Comparison of ENCODE assay signal across 1 cellular context in genomic region chr10:103470755-103471653, GRCh38.
TF ChIP-seq lines count a peak whose summit lies in the region.

No MANE protein-coding gene starts in this region.

TF ChIP-seq in IMR-90, 13 proteins besides CTCF, POLR2A, EP300 and RAD21 (continued from another document):
- no peak for TF ChIP-seq FOS (IDR thresholded peaks at IDR 0.05; ENCODE audit: low read depth, low read length)
- no peak for TF ChIP-seq BHLHE40 (IDR thresholded peaks at IDR 0.05; ENCODE audit: low read depth, low read length)
- TF ChIP-seq MAFK (IDR thresholded peaks at IDR 0.05; ENCODE audit: low read depth, low read length): no peak
- TF ChIP-seq MXI1 (IDR thresholded peaks at IDR 0.05; ENCODE audit: borderline replicate concordance, low read depth, low read length): no peak
- no peak for TF ChIP-seq SMC3 (IDR thresholded peaks at IDR 0.05; ENCODE audit: low read depth, low read length)
- no peak for TF ChIP-seq CEBPB (IDR thresholded peaks at IDR 0.05; ENCODE audit: low read depth, low read length)
- no peak for TF ChIP-seq ELK1 (IDR thresholded peaks at IDR 0.05; ENCODE audit: borderline replicate concordance, low read depth, low read length)
- no peak for TF ChIP-seq RFX5 (IDR thresholded peaks at IDR 0.05; ENCODE audit: low read depth, low read length)
TF ChIP-seq in IMR-90: peak in this region for 0.
